ENCODE assay signal across 30 cellular contexts in the genomic region with DNA sequence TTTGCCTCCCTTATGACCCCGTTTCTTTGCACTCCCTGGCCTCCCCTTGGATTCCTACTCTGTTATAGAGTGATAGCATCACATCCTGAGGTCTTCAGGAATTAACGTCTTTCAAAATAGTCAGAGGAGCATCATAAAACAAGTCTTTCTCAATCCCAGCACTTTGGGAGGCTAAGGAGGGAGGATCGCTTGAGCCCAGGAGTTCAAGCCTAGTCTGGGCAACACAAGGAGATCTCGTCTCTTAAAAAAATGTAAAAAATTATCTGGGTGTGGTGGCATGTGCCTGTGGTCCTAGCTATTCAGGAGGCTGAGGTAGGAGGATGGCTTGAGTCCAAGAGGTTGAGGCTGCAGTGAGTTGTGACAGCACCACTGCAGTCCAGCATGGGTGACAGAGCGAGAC.
DNase-seq lines count a peak whose midpoint lies in the region; ATAC-seq and TF ChIP-seq lines count a peak whose summit lies in the region.
"Had no signal": no experiment of that assay in that cellular context is flagged by ENCODE, and none has a peak within 500 bp of the region (broad histone marks: within the 10 kb centered on the region; RNA-seq: fewer than 3 reads in every experiment).

No MANE protein-coding gene starts in this region.

- H3K4me1 ChIP-seq in Caco-2 = peaks cover 55% of the 10 kb centered on the region
- H3K4me1 ChIP-seq in esophagus muscularis mucosa = peaks cover 10 to 58% (median 55%) of the 10 kb centered on the region in 4 donors
- H3K4me1 ChIP-seq in osteoblast (ENCODE audit: insufficient read depth, low read length) = peaks cover 59% of the 10 kb centered on the region
- H3K4me1 ChIP-seq in suprapubic skin = peaks cover 41% of the 10 kb centered on the region

- intact Hi-C loops in Caco-2 (cut with micrococcal nuclease; ENCODE audit: unreplicated experiment) = no loop called here
- intact Hi-C loops in esophagus muscularis mucosa (cut with DNase I) = no loop called here

- no peaks in the 10 kb centered on the region for H3K9me3 ChIP-seq in Caco-2
- no peaks in the 10 kb centered on the region for H3K9me3 ChIP-seq in esophagus muscularis mucosa
- no peaks in the 10 kb centered on the region for H3K9me3 ChIP-seq in osteoblast (ENCODE audit: low read depth, low read length)
- no peaks in the 10 kb centered on the region for H3K9me3 ChIP-seq in suprapubic skin
- H3K9me3 ChIP-seq: heart left ventricle, mucosa of descending colon had no signal

- H3K27me3 ChIP-seq in Caco-2 (replicated peaks; ENCODE audit: control insufficient read depth, insufficient read depth, low read length) (no peaks in the 10 kb centered on the region), esophagus muscularis mucosa (no peaks in the 10 kb centered on the region), osteoblast (ENCODE audit: insufficient read depth, low read length) (no peaks in the 10 kb centered on the region), suprapubic skin (no peaks in the 10 kb centered on the region)
- H3K27me3 ChIP-seq: heart left ventricle had no signal

- ATAC-seq in WTC11 (no peak), SK-N-SH treated with all-trans-retinoic acid at 6 μM for 48 hours (no peak)
- ATAC-seq: A549; activated CD8-positive, alpha-beta T cell treated with anti-CD3 and anti-CD28 coated beads for 36 hours; effector memory CD8-positive, alpha-beta T cell; natural killer cell; Panc1; stimulated activated naive CD8-positive, alpha-beta T cell treated with anti-CD3 and anti-CD28 coated beads, Interleukin-15, amount 100 ng/mL, for 72 hours had no signal

- TF ChIP-seq EP300 in esophagus muscularis mucosa (IDR thresholded peaks at IDR 0.05) (no peak), suprapubic skin (IDR thresholded peaks at IDR 0.05) (no peak)

- H3K4me3 ChIP-seq in Caco-2 (ENCODE audit: low read depth, low read length) = no peak overlapping the region
- H3K4me3 ChIP-seq in esophagus muscularis mucosa = no peak overlapping the region
- H3K4me3 ChIP-seq in osteoblast (ENCODE audit: insufficient read depth, low read length) = no peak overlapping the region
- H3K4me3 ChIP-seq in suprapubic skin = no peak overlapping the region
- H3K4me3 ChIP-seq: A549, coronary artery, heart left ventricle, mucosa of descending colon had no signal

- CTCF ChIA-PET in Caco-2 (lab: Charles Lee) = interaction anchor here (1.0 kb wide), 1 partner anchor 58 kb away, joined by 3 read pairs; no protein-coding TSS in a partner anchor
- CTCF ChIA-PET in WTC11 (lab: Charles Lee) = no interaction called here

- no peaks in the 10 kb centered on the region for H4K20me1 ChIP-seq in osteoblast (ENCODE audit: insufficient read depth, low read length)

- H2AFZ ChIP-seq in osteoblast (ENCODE audit: low read length) = no peak overlapping the region

- no peak for TF ChIP-seq POLR2A in esophagus muscularis mucosa (IDR thresholded peaks at IDR 0.05; ENCODE audit: low read depth)
- TF ChIP-seq POLR2A in suprapubic skin (IDR thresholded peaks at IDR 0.05) = no peak

- POLR2A ChIA-PET in Caco-2 (lab: Charles Lee) = no interaction called here
- POLR2A ChIA-PET in WTC11 (lab: Charles Lee) = no interaction called here

- H3K36me3 ChIP-seq in Caco-2 (ENCODE audit: control insufficient read depth, insufficient read depth, low read length) = no peaks in the 10 kb centered on the region
- H3K36me3 ChIP-seq in esophagus muscularis mucosa = no peaks in the 10 kb centered on the region
- H3K36me3 ChIP-seq in osteoblast (ENCODE audit: insufficient read depth, low read length) = no peaks in the 10 kb centered on the region
- no peaks in the 10 kb centered on the region for H3K36me3 ChIP-seq in suprapubic skin
- H3K36me3 ChIP-seq: heart left ventricle had no signal

- H3K27ac ChIP-seq in esophagus muscularis mucosa (replicated peaks in 1 of 4) = peak overlapping the region; percentile 73 to 81 (median 78)
- peak overlapping the region; percentile 82 for H3K27ac ChIP-seq in osteoblast (ENCODE audit: low read depth, low read length)
- peak overlapping the region; percentile 75 for H3K27ac ChIP-seq in suprapubic skin
- H3K27ac ChIP-seq: A549 had no signal

- peak overlapping the region; percentile 55 for H3K4me2 ChIP-seq in osteoblast (ENCODE audit: insufficient read depth, low read length)
- H3K4me2 ChIP-seq: A549 had no signal

- WGBS in esophagus muscularis mucosa = 60% methylated on average over 5 of the region's 5 CpGs
- WGBS in suprapubic skin = 58% methylated on average over 5 of the region's 5 CpGs

- no peaks in the 10 kb centered on the region for H3K79me2 ChIP-seq in osteoblast (ENCODE audit: insufficient read depth, low read length)

- TF ChIP-seq CTCF in Caco-2 (IDR thresholded peaks at IDR 0.05; ENCODE audit: insufficient read depth in 1 of 2, low read depth in 1 of 2, low read length in 1 of 2, severe bottlenecking in 1 of 2, unreplicated experiment in 1 of 2) = no peak
- no peak for TF ChIP-seq CTCF in esophagus muscularis mucosa (IDR thresholded peaks at IDR 0.05)
- no peak for TF ChIP-seq CTCF in osteoblast (IDR thresholded peaks at IDR 0.05; ENCODE audit: extremely low read depth, low read depth, low read length)
- TF ChIP-seq CTCF in suprapubic skin (IDR thresholded peaks at IDR 0.05) = no peak
- no peak for TF ChIP-seq CTCF in WTC11 (IDR thresholded peaks at IDR 0.05)

- H3K27ac Mint-ChIP-seq in Caco-2 (ENCODE audit: unreplicated experiment) = peak overlapping the region; percentile 71
- no peak overlapping the region for H3K27ac Mint-ChIP-seq in WTC11
- H3K27ac Mint-ChIP-seq: activated CD8-positive, alpha-beta T cell treated with anti-CD3 and anti-CD28 coated beads for 36 hours; activated naive CD8-positive, alpha-beta T cell; CD4-positive, alpha-beta memory T cell; effector memory CD8-positive, alpha-beta T cell; natural killer cell; T-helper 2 cell treated with Interferon-gamma antibody and Interleukin-4, amounts not matched to agents 5 μg/mL and 100 μg/mL, for 36 hours had no signal

- H3K4me1 Mint-ChIP-seq in Caco-2 (ENCODE audit: low read depth, unreplicated experiment) (peaks cover 50% of the 10 kb centered on the region), WTC11 (peaks cover 15% of the 10 kb centered on the region)
- H3K4me1 Mint-ChIP-seq: CD4-positive, alpha-beta memory T cell; natural killer cell; stimulated activated naive CD8-positive, alpha-beta T cell treated with anti-CD3 and anti-CD28 coated beads, Interleukin-15, amount 100 ng/mL, for 72 hours had no signal

- no peak for DNase-seq in Caco-2
- DNase-seq in esophagus muscularis mucosa (ENCODE audit: extremely low spot score) = peak; percentile 34
- DNase-seq in osteoblast (ENCODE audit: insufficient read length, low spot score, missing footprints) = no peak
- DNase-seq in suprapubic skin (ENCODE audit: low spot score in 2 of 2) = no peak
- no peak for DNase-seq in WTC11 (ENCODE audit: low spot score)
- DNase-seq in stimulated activated CD4-positive, alpha-beta T cell treated with anti-CD3 and anti-CD28 coated beads, Interleukin-4, amount 100 ng/mL, for 24 hours = no peak
- DNase-seq in kidney glomerular epithelial cell (lab: John Stamatoyannopoulos, UW) = no peak
- DNase-seq: activated CD8-positive, alpha-beta T cell treated with anti-CD3 and anti-CD28 coated beads for 36 hours; activated effector memory CD4-positive, alpha-beta T cell treated with anti-CD3 and anti-CD28 coated beads, Interleukin-2, amount 50 U/mL, for 16 hours; activated T-cell treated with anti-CD3 and anti-CD28 coated beads for 4 hours; CD4-positive, alpha-beta memory T cell; effector memory CD8-positive, alpha-beta T cell; EL; MV-4-11; natural killer cell; NCI-H1436; NCI-H2081 treated with DMSO at 0.1 percent for 48 hours; NCI-H345; NCI-H69; retina; SHP77; stimulated activated naive CD8-positive, alpha-beta T cell treated with anti-CD3 and anti-CD28 coated beads, Interleukin-15, amount 100 ng/mL, for 72 hours had no signal

- H3K27me3 Mint-ChIP-seq in Caco-2 (ENCODE audit: insufficient read depth, unreplicated experiment) (no peaks in the 10 kb centered on the region), WTC11 (ENCODE audit: low read depth) (no peaks in the 10 kb centered on the region)

- no TSS peak for BruUV-seq in Caco-2 (replicated peaks; lab: Mats Ljungman, UMichigan)

- H3K4me3 Mint-ChIP-seq in Caco-2 (ENCODE audit: unreplicated experiment) (no peak overlapping the region), WTC11 (no peak overlapping the region)
- H3K4me3 Mint-ChIP-seq: activated CD8-positive, alpha-beta T cell treated with anti-CD3 and anti-CD28 coated beads for 36 hours; activated naive CD8-positive, alpha-beta T cell; CD4-positive, alpha-beta memory T cell; effector memory CD8-positive, alpha-beta T cell; natural killer cell; stimulated activated naive CD8-positive, alpha-beta T cell treated with anti-CD3 and anti-CD28 coated beads, Interleukin-15, amount 100 ng/mL, for 72 hours; T-helper 2 cell treated with Interferon-gamma antibody and Interleukin-4, amounts not matched to agents 5 μg/mL and 100 μg/mL, for 36 hours had no signal

- H3K36me3 Mint-ChIP-seq in Caco-2 (ENCODE audit: insufficient read depth, unreplicated experiment) = no peaks in the 10 kb centered on the region
- peaks cover 10% of the 10 kb centered on the region for H3K36me3 Mint-ChIP-seq in WTC11
- H3K36me3 Mint-ChIP-seq: CD4-positive, alpha-beta memory T cell; natural killer cell had no signal

- H3K9me3 Mint-ChIP-seq in Caco-2 (ENCODE audit: unreplicated experiment) (peaks cover 24% of the 10 kb centered on the region), WTC11 (peaks cover 28% of the 10 kb centered on the region)
- H3K9me3 Mint-ChIP-seq: activated CD8-positive, alpha-beta T cell treated with anti-CD3 and anti-CD28 coated beads for 36 hours; effector memory CD8-positive, alpha-beta T cell; natural killer cell; stimulated activated naive CD8-positive, alpha-beta T cell treated with anti-CD3 and anti-CD28 coated beads, Interleukin-15, amount 100 ng/mL, for 72 hours; T-helper 2 cell treated with Interferon-gamma antibody and Interleukin-4, amounts not matched to agents 5 μg/mL and 100 μg/mL, for 36 hours had no signal

TF ChIP-seq in WTC11, 78 proteins besides CTCF, POLR2A, EP300 and RAD21 (continues in another document):
- TF ChIP-seq FOXP1 (CRISPR knock-in tag; IDR thresholded peaks at IDR 0.05; ENCODE audit: borderline replicate concordance) (no peak), ZBTB21 (CRISPR knock-in tag; IDR thresholded peaks at IDR 0.05; ENCODE audit: borderline replicate concordance) (no peak), GRHL2 (CRISPR knock-in tag; IDR thresholded peaks at IDR 0.05; ENCODE audit: insufficient replicate concordance, severe bottlenecking) (no peak)

TF ChIP-seq in SK-N-SH treated with all-trans-retinoic acid at 6 μM for 48 hours, 23 proteins besides CTCF, POLR2A, EP300 and RAD21 (continues in another document):
- no peak for TF ChIP-seq TOX (CRISPR knock-in tag; IDR thresholded peaks at IDR 0.05; ENCODE audit: borderline replicate concordance)
- TF ChIP-seq ISL1 (CRISPR knock-in tag; IDR thresholded peaks at IDR 0.05) = no peak
- no peak for TF ChIP-seq ZNF565 (CRISPR knock-in tag; conservative IDR thresholded peaks at IDR 0.05; ENCODE audit: low read depth)
- no peak for TF ChIP-seq ZFP3 (CRISPR knock-in tag; IDR thresholded peaks at IDR 0.05)
- no peak for TF ChIP-seq ZFP30 (CRISPR knock-in tag; IDR thresholded peaks at IDR 0.05)
- no peak for TF ChIP-seq OSR1 (CRISPR knock-in tag; IDR thresholded peaks at IDR 0.05)
- TF ChIP-seq ZC3H10 (CRISPR knock-in tag; IDR thresholded peaks at IDR 0.05) = no peak
- no peak for TF ChIP-seq GLIS3 (CRISPR knock-in tag; IDR thresholded peaks at IDR 0.05)
